In genomic region chr3:14405886-14406238, GRCh38 we compare ENCODE assay signal across 8 cellular contexts. TPM values are rescaled to one million over a fixed set of nuclear protein-coding genes. Genes with fewer than 3 reads are reported as not detected.
A peak's percentile ranks its signal among the peaks of the same experiment; 100 is the strongest.
DNase-seq lines count a peak whose midpoint lies in the region; TF ChIP-seq lines count a peak whose summit lies in the region.
"Had no signal": no experiment of that assay in that cellular context is flagged by ENCODE, and none has a peak within 500 bp of the region (broad histone marks: within the 10 kb centered on the region; RNA-seq: fewer than 3 reads in every experiment).

No MANE protein-coding gene starts in this region.

- H3K4me2 ChIP-seq in Karpas-422 (ENCODE audit: low read depth, low read length, poor library complexity, severe bottlenecking) = peak overlapping the region; percentile 98

- H3K27ac ChIP-seq in Karpas-422 (ENCODE audit: low read length) (peak overlapping the region; percentile 81; the same call in 1 of the 2 replicates), rectal smooth muscle tissue (ENCODE audit: low read depth, low read length) (peak overlapping the region; percentile 27), Peyer's patch (peak overlapping the region in 1 of 4 donors; percentile 96)
- H3K27ac ChIP-seq: brain microvascular endothelial cell had no signal

- no peak for TF ChIP-seq POLR2A in Peyer's patch (IDR thresholded peaks at IDR 0.05)

- peak overlapping the region; percentile 89 for H3K9ac ChIP-seq in Karpas-422 (ENCODE audit: low read length)
- no peak overlapping the region for H3K9ac ChIP-seq in endocrine pancreas (ENCODE audit: control insufficient read depth, insufficient read depth, low read length)
- no peak overlapping the region for H3K9ac ChIP-seq in rectal smooth muscle tissue (ENCODE audit: low read length)

- H3K4me1 ChIP-seq in Karpas-422 (ENCODE audit: low read length) (peaks cover 48% of the 10 kb centered on the region), endocrine pancreas (ENCODE audit: control insufficient read depth, insufficient read depth, low read length) (no peaks in the 10 kb centered on the region), rectal smooth muscle tissue (ENCODE audit: control insufficient read depth, insufficient read depth, low read length) (peaks cover 20% of the 10 kb centered on the region), Peyer's patch (peaks cover 0 to 40% (median 23%) of the 10 kb centered on the region in 4 donors)

- peak overlapping the region; percentile 80; the same call in 1 of the 2 replicates for H3K4me3 ChIP-seq in Karpas-422 (ENCODE audit: low read length)
- H3K4me3 ChIP-seq in endocrine pancreas (ENCODE audit: control insufficient read depth, insufficient read depth, low read length) = peak overlapping the region; percentile 29
- H3K4me3 ChIP-seq in rectal smooth muscle tissue (ENCODE audit: low read length) = no peak overlapping the region
- peak overlapping the region in 2 of 4 donors; percentile 4 to 97 for H3K4me3 ChIP-seq in Peyer's patch

- DNase-seq in COLO668 (lab: John Stamatoyannopoulos, UW; ENCODE audit: unreplicated experiment) (peak; percentile 42), Karpas-422 (no peak), activated gamma-delta T cell (lab: John Stamatoyannopoulos, UW) (no peak), Peyer's patch (no peak), inferior parietal cortex (ENCODE audit: extremely low spot score) (no peak)
- DNase-seq: brain microvascular endothelial cell had no signal

- H3K9me3 ChIP-seq in Karpas-422 (ENCODE audit: low read length) (no peaks in the 10 kb centered on the region), endocrine pancreas (ENCODE audit: control insufficient read depth, low read length) (no peaks in the 10 kb centered on the region), Peyer's patch (no peaks in the 10 kb centered on the region)

- peaks cover 83% of the 10 kb centered on the region for H3K79me2 ChIP-seq in Karpas-422 (ENCODE audit: low read length)

- TF ChIP-seq CTCF in Peyer's patch (IDR thresholded peaks at IDR 0.05) = peak in 1 of 6 experiments; percentile 10

- peaks cover 17% of the 10 kb centered on the region for H3K36me3 ChIP-seq in Karpas-422 (ENCODE audit: insufficient read depth, low read length)
- no peaks in the 10 kb centered on the region for H3K36me3 ChIP-seq in endocrine pancreas (ENCODE audit: control insufficient read depth, insufficient read depth, low read length)
- H3K36me3 ChIP-seq in rectal smooth muscle tissue (ENCODE audit: control insufficient read depth, insufficient read depth, low read length) = no peaks in the 10 kb centered on the region
- peaks cover 0 to 8% (median 0%) of the 10 kb centered on the region in 3 donors for H3K36me3 ChIP-seq in Peyer's patch
- H3K36me3 ChIP-seq: brain microvascular endothelial cell had no signal

- H4K20me1 ChIP-seq in Karpas-422 (ENCODE audit: insufficient read depth, low read depth, low read length) = peaks cover 44% of the 10 kb centered on the region

- H3K9me2 ChIP-seq in Karpas-422 (replicated peaks; ENCODE audit: insufficient read depth, low read length) = no peaks in the 10 kb centered on the region

- no peak overlapping the region for H2AFZ ChIP-seq in Karpas-422 (ENCODE audit: low read length)

- no peaks in the 10 kb centered on the region for H3K27me3 ChIP-seq in Karpas-422 (ENCODE audit: low read length)
- no peaks in the 10 kb centered on the region for H3K27me3 ChIP-seq in endocrine pancreas (ENCODE audit: control insufficient read depth, insufficient read depth, low read length)
- no peaks in the 10 kb centered on the region for H3K27me3 ChIP-seq in rectal smooth muscle tissue (ENCODE audit: control insufficient read depth, insufficient read depth, low read length)
- H3K27me3 ChIP-seq in Peyer's patch = no peaks in the 10 kb centered on the region
- H3K27me3 ChIP-seq: brain microvascular endothelial cell had no signal

RNA-seq across cellular contexts. Expression of gene SLC6A6, which starts 3.5 kb away (rescaled TPM):
- total RNA-seq in Karpas-422 (2014; rRNA removed; shearing (Covaris generic); ENCODE audit: low replicate concordance) = 25.3 and 30.2 TPM in 2 replicates
- total RNA-seq in Peyer's patch = 100 to 1,000 TPM in 3 of 4 donors, 10 to 100 TPM in 1; 61.1 to 190 (median 150) TPM
